19 cellular contexts compared by ENCODE assay signal in the genomic region with DNA sequence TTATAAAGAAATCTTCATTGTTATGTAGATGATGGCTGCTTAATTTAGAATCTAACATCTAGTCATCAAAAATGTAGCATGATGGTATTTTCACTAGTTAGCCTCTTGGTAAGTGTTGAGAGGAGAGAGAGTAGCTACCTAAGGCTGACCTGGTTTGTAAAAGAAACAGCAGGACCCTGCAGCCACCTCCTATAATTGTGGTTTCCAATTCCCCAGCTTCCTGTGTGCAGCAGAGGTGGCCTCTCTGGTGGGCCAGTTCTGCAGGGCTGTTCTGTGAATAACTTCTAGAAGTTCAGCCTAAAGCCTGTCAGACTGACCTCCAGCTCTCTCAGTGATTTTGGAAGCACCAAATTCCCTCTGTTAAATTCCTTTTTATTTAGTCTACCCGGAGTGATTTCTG.
"Had no signal": no experiment of that assay in that cellular context is flagged by ENCODE, and none has a peak within 500 bp of the region (broad histone marks: within the 10 kb centered on the region; RNA-seq: fewer than 3 reads in every experiment).

No MANE protein-coding gene starts in this region.

- H3K4me3 Mint-ChIP-seq: endodermal cell; naive thymus-derived CD4-positive, alpha-beta T cell; stimulated activated effector memory CD8-positive, alpha-beta T cell treated with anti-CD3 and anti-CD28 coated beads, Interleukin-12 subunit alpha, Interleukin-12 subunit beta, amount 100 ng/mL, for 72 hours; type B pancreatic cell had no signal

- H3K36me3 ChIP-seq: neutrophil, right lobe of liver, suprapubic skin, thyroid gland had no signal

- H3K4me3 ChIP-seq: psoas muscle, right lobe of liver, suprapubic skin, thyroid gland had no signal

- H3K36me3 Mint-ChIP-seq: naive thymus-derived CD4-positive, alpha-beta T cell; stimulated activated effector memory CD8-positive, alpha-beta T cell treated with anti-CD3 and anti-CD28 coated beads, Interleukin-12 subunit alpha, Interleukin-12 subunit beta, amount 100 ng/mL, for 72 hours; type B pancreatic cell had no signal

- DNase-seq: effector CD4-positive, alpha-beta T cell; endodermal cell; erythroblast; foreskin keratinocyte; left colon; naive thymus-derived CD4-positive, alpha-beta T cell; psoas muscle; retina; right lobe of liver; stimulated activated CD4-positive, alpha-beta T cell treated with anti-CD3 and anti-CD28 coated beads, Interleukin-4, amount 100 ng/mL, for 1 hour; stimulated activated CD8-positive, alpha-beta memory T cell treated with anti-CD3 and anti-CD28 coated beads, Interleukin-4, amount 100 ng/mL, for 48 hours; stimulated activated naive CD8-positive, alpha-beta T cell treated with anti-CD3 and anti-CD28 coated beads, Interleukin-15, Interleukin-2, amounts not matched to agents 100 U/mL and 50 U/mL, for 24 hours; thyroid gland had no signal

- H3K9me3 Mint-ChIP-seq: endodermal cell, type B pancreatic cell had no signal

- H3K27ac ChIP-seq: foreskin keratinocyte, neutrophil, psoas muscle, right lobe of liver, suprapubic skin, thyroid gland had no signal

- ATAC-seq: foreskin keratinocyte; left colon; naive thymus-derived CD4-positive, alpha-beta T cell; psoas muscle; right lobe of liver; stimulated activated effector memory CD8-positive, alpha-beta T cell treated with anti-CD3 and anti-CD28 coated beads, Interleukin-12 subunit alpha, Interleukin-12 subunit beta, amount 100 ng/mL, for 72 hours had no signal

- H3K27ac Mint-ChIP-seq: endodermal cell; naive thymus-derived CD4-positive, alpha-beta T cell; stimulated activated effector memory CD8-positive, alpha-beta T cell treated with anti-CD3 and anti-CD28 coated beads, Interleukin-12 subunit alpha, Interleukin-12 subunit beta, amount 100 ng/mL, for 72 hours; type B pancreatic cell had no signal

- H3K4me1 ChIP-seq: foreskin keratinocyte, psoas muscle, right lobe of liver, suprapubic skin, thyroid gland had no signal

- H3K4me1 Mint-ChIP-seq: stimulated activated effector memory CD8-positive, alpha-beta T cell treated with anti-CD3 and anti-CD28 coated beads, Interleukin-12 subunit alpha, Interleukin-12 subunit beta, amount 100 ng/mL, for 72 hours had no signal

- H3K27me3 Mint-ChIP-seq: naive thymus-derived CD4-positive, alpha-beta T cell; type B pancreatic cell had no signal

- FAIRE-seq: endothelial cell of umbilical vein, urothelium cell line had no signal

- H3K9me3 ChIP-seq: neutrophil, psoas muscle, right lobe of liver, suprapubic skin, thyroid gland had no signal

- H3K27me3 ChIP-seq: foreskin keratinocyte, neutrophil, right lobe of liver, suprapubic skin, thyroid gland had no signal
